ENCODE assay signal across 8 cellular contexts in the genomic region with DNA sequence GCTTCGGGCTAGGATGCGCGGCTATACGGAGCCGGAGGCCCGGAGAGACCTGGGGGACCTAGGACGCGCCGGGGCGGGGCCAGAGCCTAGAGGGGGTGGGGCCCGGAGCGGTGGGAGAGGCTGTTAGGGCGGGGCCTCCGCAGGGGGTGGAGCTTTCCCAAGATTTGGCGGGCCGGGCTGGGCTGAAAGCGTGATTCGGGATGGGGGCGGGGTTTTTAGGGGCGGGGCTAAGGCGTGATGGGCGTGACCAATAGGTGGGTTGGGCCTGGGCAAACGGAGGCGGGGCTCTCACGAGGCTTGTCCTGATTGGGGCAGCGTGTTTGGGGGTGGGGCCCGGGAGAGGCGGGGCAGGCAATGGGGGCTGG. TPM values are rescaled to one million over a fixed set of nuclear protein-coding genes. Genes with fewer than 3 reads are reported as not detected.
DNase-seq lines count a peak whose midpoint lies in the region; ATAC-seq and TF ChIP-seq lines count a peak whose summit lies in the region.

No MANE protein-coding gene starts in this region.

- H3K36me3 Mint-ChIP-seq in activated CD4-positive, alpha-beta T cell treated with anti-CD3 and anti-CD28 coated beads, Interleukin-2, amount 10 ng/mL, durations not matched to agents 24 days and 14 days (ENCODE audit: low read depth), result peaks cover 4% of the 10 kb centered on the region

- peaks cover 14% of the 10 kb centered on the region for H3K4me1 Mint-ChIP-seq in activated CD4-positive, alpha-beta T cell treated with anti-CD3 and anti-CD28 coated beads, Interleukin-2, amount 10 ng/mL, durations not matched to agents 24 days and 14 days

- intact Hi-C loops in activated CD4-positive, alpha-beta T cell treated with anti-CD3 and anti-CD28 coated beads, Interleukin-2, amount 10 ng/mL, durations not matched to agents 24 days and 14 days (cut with micrococcal nuclease), result loop anchor here (1.0 to 2.0 kb wide), 6 partner anchors 23 to 124 kb away; a partner anchor contains a TSS
- intact Hi-C loops in colonic mucosa (cut with DNase I), result no loop called here
- intact Hi-C loops in left colon (cut with DNase I, micrococcal nuclease), result no loop called here

- H3K9me3 Mint-ChIP-seq in activated CD4-positive, alpha-beta T cell treated with anti-CD3 and anti-CD28 coated beads, Interleukin-2, amount 10 ng/mL, durations not matched to agents 24 days and 14 days, result no peaks in the 10 kb centered on the region

- peak overlapping the region; percentile 99 for H3K27ac ChIP-seq in colonic mucosa

- H3K36me3 ChIP-seq in colonic mucosa, result no peaks in the 10 kb centered on the region

- H3K27me3 ChIP-seq in colonic mucosa, result no peaks in the 10 kb centered on the region

- H3K27ac Mint-ChIP-seq in activated CD4-positive, alpha-beta T cell treated with anti-CD3 and anti-CD28 coated beads, Interleukin-2, amount 10 ng/mL, durations not matched to agents 24 days and 14 days, result peak overlapping the region; percentile 53

- H3K4me3 ChIP-seq in colonic mucosa, result peak overlapping the region; percentile 78

- peak overlapping the region; percentile 78 for H3K4me3 Mint-ChIP-seq in activated CD4-positive, alpha-beta T cell treated with anti-CD3 and anti-CD28 coated beads, Interleukin-2, amount 10 ng/mL, durations not matched to agents 24 days and 14 days

- ATAC-seq in GM19035 (IDR thresholded peaks at IDR 0.05; ENCODE audit: unreplicated experiment) (peak; percentile 46), HG03378 (IDR thresholded peaks at IDR 0.05; ENCODE audit: unreplicated experiment) (peak; percentile 14), left colon (peak; percentile 82)

- no peaks in the 10 kb centered on the region for H3K27me3 Mint-ChIP-seq in activated CD4-positive, alpha-beta T cell treated with anti-CD3 and anti-CD28 coated beads, Interleukin-2, amount 10 ng/mL, durations not matched to agents 24 days and 14 days

- peak overlapping the region; percentile 81 to 100 for H3K9ac ChIP-seq in colonic mucosa (ENCODE audit: low read depth in 2 of 2, low read length in 2 of 2)

- H3K9me3 ChIP-seq in colonic mucosa, result no peaks in the 10 kb centered on the region

- H3K4me1 ChIP-seq in colonic mucosa, result peaks cover 14% of the 10 kb centered on the region

- DNase-seq in AML-193 (lab: John Stamatoyannopoulos, UW), result peak; percentile 66 to 70
- peak; percentile 59 for DNase-seq in NCI-H510A (lab: John Stamatoyannopoulos, UW)
- peak; percentile 98 for DNase-seq in activated CD4-positive, alpha-beta T cell treated with anti-CD3 and anti-CD28 coated beads, Interleukin-2, amount 10 ng/mL, durations not matched to agents 24 days and 14 days
- peak; percentile 98 for DNase-seq in colonic mucosa
- DNase-seq in left colon, result peak; percentile 94 to 98
- DNase-seq in stimulated activated CD4-positive, alpha-beta T cell treated with anti-CD3 and anti-CD28 coated beads, Interleukin-1b, Interleukin-23, amount 100 ng/mL, for 24 hours (ENCODE audit: low read depth in 4 of 4, low spot score in 1 of 4), result peak; percentile 83 to 95 (median 92)

- no peak for TF ChIP-seq CTCF in colonic mucosa (IDR thresholded peaks at IDR 0.05)

RNA-seq across cellular contexts. Expression of a gene that starts 0.4 kb away (rescaled TPM):
- total RNA-seq in activated CD4-positive, alpha-beta T cell treated with anti-CD3 and anti-CD28 coated beads, Interleukin-2, amount 10 ng/mL, durations not matched to agents 24 days and 14 days, result 69.4 and 74.0 TPM in 2 replicates
- total RNA-seq in colonic mucosa (100 to 1,000 TPM; 117 to 127 TPM), left colon (100 to 1,000 TPM; 112 to 135 TPM)

RNA-seq across cellular contexts. Expression of a gene that starts 22.5 kb away (rescaled TPM):
- total RNA-seq in activated CD4-positive, alpha-beta T cell treated with anti-CD3 and anti-CD28 coated beads, Interleukin-2, amount 10 ng/mL, durations not matched to agents 24 days and 14 days, result 7.9 and 8.8 TPM in 2 replicates
- total RNA-seq in colonic mucosa (10 to 100 TPM; 18.8 to 33.1 TPM), left colon (10 to 100 TPM; 27.2 to 46.6 TPM)

RNA-seq across cellular contexts. Expression of a gene that starts 26.6 kb away (rescaled TPM):
- total RNA-seq in activated CD4-positive, alpha-beta T cell treated with anti-CD3 and anti-CD28 coated beads, Interleukin-2, amount 10 ng/mL, durations not matched to agents 24 days and 14 days, result 4.0 and 4.1 TPM in 2 replicates
- 1 to 10 TPM; 7.7 to 8.1 TPM for total RNA-seq in colonic mucosa
- total RNA-seq in left colon, result 1 to 10 TPM; 3.2 TPM

RNA-seq across cellular contexts. Expression of a gene that starts 47.5 kb away (rescaled TPM):
- total RNA-seq in activated CD4-positive, alpha-beta T cell treated with anti-CD3 and anti-CD28 coated beads, Interleukin-2, amount 10 ng/mL, durations not matched to agents 24 days and 14 days, result 0.85 and 1.5 TPM in 2 replicates
- total RNA-seq in colonic mucosa (1 to 10 TPM; 1.7 to 2.7 TPM), left colon (1 to 10 TPM; 2.4 to 2.6 TPM)

RNA-seq across cellular contexts. Expression of a gene that starts 54.2 kb away (rescaled TPM):
- 349 and 352 TPM in 2 replicates for total RNA-seq in activated CD4-positive, alpha-beta T cell treated with anti-CD3 and anti-CD28 coated beads, Interleukin-2, amount 10 ng/mL, durations not matched to agents 24 days and 14 days
- total RNA-seq in colonic mucosa (100 to 1,000 TPM; 122 to 339 TPM), left colon (100 to 1,000 TPM in 1 of 2 donors, 10 to 100 TPM in 1; 99.8 to 136 TPM)

Comparison
In these comparisons a context has a peak if more than half of its experiments do, and no peak if none do; other contexts are left out.
1. Peak in every context shown above with its lines: DNase-seq, ATAC-seq, H3K4me3 ChIP-seq and H3K27ac ChIP-seq.
2. ATAC-seq: peak in every context shown above with its lines; median percentile 82 in left colon; 46 in GM19035; 14 in HG03378.